ENCODE assay signal across 1 cellular context in genomic region chr6:124190256-124190655, GRCh38.
TF ChIP-seq lines count a peak whose summit lies in the region.

No MANE protein-coding gene starts in this region.

TF ChIP-seq in SK-N-SH, 30 proteins besides CTCF, POLR2A, EP300 and RAD21 (continued from another document):
- TF ChIP-seq, protein P1, sequence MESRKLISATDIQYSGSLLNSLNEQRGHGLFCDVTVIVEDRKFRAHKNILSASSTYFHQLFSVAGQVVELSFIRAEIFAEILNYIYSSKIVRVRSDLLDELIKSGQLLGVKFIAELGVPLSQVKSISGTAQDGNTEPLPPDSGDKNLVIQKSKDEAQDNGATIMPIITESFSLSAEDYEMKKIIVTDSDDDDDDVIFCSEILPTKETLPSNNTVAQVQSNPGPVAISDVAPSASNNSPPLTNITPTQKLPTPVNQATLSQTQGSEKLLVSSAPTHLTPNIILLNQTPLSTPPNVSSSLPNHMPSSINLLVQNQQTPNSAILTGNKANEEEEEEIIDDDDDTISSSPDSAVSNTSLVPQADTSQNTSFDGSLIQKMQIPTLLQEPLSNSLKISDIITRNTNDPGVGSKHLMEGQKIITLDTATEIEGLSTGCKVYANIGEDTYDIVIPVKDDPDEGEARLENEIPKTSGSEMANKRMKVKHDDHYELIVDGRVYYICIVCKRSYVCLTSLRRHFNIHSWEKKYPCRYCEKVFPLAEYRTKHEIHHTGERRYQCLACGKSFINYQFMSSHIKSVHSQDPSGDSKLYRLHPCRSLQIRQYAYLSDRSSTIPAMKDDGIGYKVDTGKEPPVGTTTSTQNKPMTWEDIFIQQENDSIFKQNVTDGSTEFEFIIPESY (IDR thresholded peaks at IDR 0.05; ENCODE audit: borderline replicate concordance, low read depth), result no peak
- TF ChIP-seq CHD2 (IDR thresholded peaks at IDR 0.05; ENCODE audit: low read length, partially characterized antibody), result no peak
- TF ChIP-seq ELF1 (IDR thresholded peaks at IDR 0.05), result no peak
- TF ChIP-seq YY1 (IDR thresholded peaks at IDR 0.05; ENCODE audit: low read depth), result no peak
- no peak for TF ChIP-seq IRF3 (IDR thresholded peaks at IDR 0.05; ENCODE audit: low read depth, low read length)
TF ChIP-seq in SK-N-SH: peak in this region for 0.
